8 cellular contexts compared by ENCODE assay signal in genomic region chr16:4768549-4769305, GRCh38.
DNase-seq lines count a peak whose midpoint lies in the region; ATAC-seq lines count a peak whose summit lies in the region.

No MANE protein-coding gene starts in this region.

- H3K79me2 ChIP-seq in ACC112 (ENCODE audit: control insufficient read depth, insufficient read depth, low read length, unreplicated experiment) = peaks cover 24% of the 10 kb centered on the region

- peak overlapping the region; percentile 83 for H3K27ac ChIP-seq in ACC112 (ENCODE audit: low read depth, low read length)

- peaks cover 14% of the 10 kb centered on the region for H3K4me1 ChIP-seq in ACC112 (ENCODE audit: control insufficient read depth, insufficient read depth, low read length, unreplicated experiment)

- H3K36me3 ChIP-seq in ACC112 (ENCODE audit: insufficient read depth, low read length) = peaks cover 3% of the 10 kb centered on the region; the same call in 1 of the 2 replicates

- peak; percentile 63 for ATAC-seq in GM18867 (IDR thresholded peaks at IDR 0.05; ENCODE audit: unreplicated experiment)
- ATAC-seq in HG03108 (IDR thresholded peaks at IDR 0.05; ENCODE audit: unreplicated experiment) = peak; percentile 54
- peak; percentile 61 to 71 for ATAC-seq in activated CD4-positive, CD25-positive, alpha-beta regulatory T cell treated with anti-CD3 and anti-CD28 coated beads, Interleukin-2, amount 50 U/mL, for 24 hours

- H3K4me3 ChIP-seq in ACC112 (ENCODE audit: low read depth, low read length) = peak overlapping the region; percentile 83

- no peaks in the 10 kb centered on the region for H3K27me3 ChIP-seq in ACC112 (ENCODE audit: insufficient read depth, low read length)

- H2AFZ ChIP-seq in ACC112 (ENCODE audit: low read length, unreplicated experiment) = peak overlapping the region; percentile 95

- DNase-seq in NCI-H2227 treated with DMSO at 0.1 percent for 48 hours (lab: John Stamatoyannopoulos, UW) (peak; percentile 96), cerebellar cortex (ENCODE audit: low spot score) (peak; percentile 95), islet precursor cell (peak; percentile 98)
- peak; percentile 88 to 94 for DNase-seq in stimulated activated CD4-positive, alpha-beta T cell treated with anti-CD3 and anti-CD28 coated beads, Interleukin-12 subunit alpha, Interleukin-12 subunit beta, amount 100 ng/mL, for 24 hours (ENCODE audit: low read depth in 2 of 2)

Comparison
In these comparisons a context has a peak if more than half of its experiments do, and no peak if none do; other contexts are left out.
1. Peak in every context shown above with its lines: DNase-seq, ATAC-seq, H3K4me3 ChIP-seq and H3K27ac ChIP-seq.